In the genomic region with DNA sequence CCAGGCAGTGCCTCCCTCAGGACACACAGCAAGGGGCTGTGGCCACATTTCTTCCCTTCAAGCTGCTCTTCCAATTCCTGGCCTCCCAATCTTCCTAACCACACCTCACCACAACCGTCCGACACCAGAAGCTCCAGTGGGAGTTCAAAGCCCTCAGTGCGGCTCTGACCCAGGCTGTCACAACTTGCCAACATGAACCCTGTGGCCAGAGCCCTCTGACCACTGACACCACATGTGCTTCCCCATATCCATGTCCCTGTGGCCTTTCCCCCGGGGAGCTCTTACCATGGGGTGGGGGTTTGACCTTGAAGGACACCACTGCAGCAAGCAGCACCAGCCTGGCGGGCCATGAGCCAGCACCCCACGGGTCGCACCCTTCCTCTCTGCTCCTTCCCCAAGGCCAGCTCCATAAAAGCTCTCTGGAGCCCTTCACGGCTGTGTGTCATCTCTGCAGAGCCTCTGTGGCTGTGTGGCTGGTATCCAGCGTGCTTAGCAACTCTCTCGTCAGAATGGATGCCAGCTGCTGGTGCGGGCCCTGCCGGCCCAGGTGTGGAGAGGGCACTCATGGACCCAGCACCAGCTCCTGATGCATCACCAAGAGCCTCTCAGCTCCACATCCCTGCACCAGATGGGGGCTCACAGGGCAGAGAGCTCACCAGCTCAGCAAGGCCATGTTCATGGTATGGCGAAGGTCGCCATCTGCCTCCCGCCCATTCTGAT, we compare ENCODE assay signal across 22 cellular contexts.
DNase-seq lines count a peak whose midpoint lies in the region; ATAC-seq lines count a peak whose summit lies in the region.
"Had no signal": no experiment of that assay in that cellular context is flagged by ENCODE, and none has a peak within 500 bp of the region (broad histone marks: within the 10 kb centered on the region; RNA-seq: fewer than 3 reads in every experiment).

No MANE protein-coding gene starts in this region.

- H3K4me3 Mint-ChIP-seq in stimulated activated effector memory CD8-positive, alpha-beta T cell treated with anti-CD3 and anti-CD28 coated beads, Interleukin-12 subunit alpha, Interleukin-12 subunit beta, amount 100 ng/mL, for 72 hours = no peak overlapping the region
- H3K4me3 Mint-ChIP-seq: activated CD8-positive, alpha-beta T cell treated with anti-CD3 and anti-CD28 coated beads for 36 hours; activated naive CD8-positive, alpha-beta T cell treated with anti-CD3 and anti-CD28 coated beads, Interleukin-2, amount 50 U/mL, for 24 hours; activated T-cell treated with anti-CD3 and anti-CD28 coated beads, Interleukin-2, amount 50 U/mL, for 24 hours; dendritic cell treated with granulocyte-macrophage colony-stimulating factor and Interleukin-4, amounts not matched to agents 40 ng/mL and 50 ng/mL, for 4 days; mesothelial cell of epicardium; stimulated activated naive CD8-positive, alpha-beta T cell treated with anti-CD3 and anti-CD28 coated beads, Interleukin-15, amount 100 ng/mL, for 72 hours; T-helper 2 cell treated with Interferon-gamma antibody and Interleukin-4, amounts not matched to agents 5 μg/mL and 100 μg/mL, for 36 hours had no signal

- H3K9me3 Mint-ChIP-seq in stimulated activated effector memory CD8-positive, alpha-beta T cell treated with anti-CD3 and anti-CD28 coated beads, Interleukin-12 subunit alpha, Interleukin-12 subunit beta, amount 100 ng/mL, for 72 hours = no peaks in the 10 kb centered on the region
- H3K9me3 Mint-ChIP-seq: activated CD8-positive, alpha-beta T cell treated with anti-CD3 and anti-CD28 coated beads for 36 hours; activated naive CD8-positive, alpha-beta T cell treated with anti-CD3 and anti-CD28 coated beads, Interleukin-2, amount 50 U/mL, for 24 hours; activated T-cell treated with anti-CD3 and anti-CD28 coated beads, Interleukin-2, amount 50 U/mL, for 24 hours; dendritic cell treated with granulocyte-macrophage colony-stimulating factor and Interleukin-4, amounts not matched to agents 40 ng/mL and 50 ng/mL, for 4 days; mesothelial cell of epicardium; naive thymus-derived CD4-positive, alpha-beta T cell; stimulated activated naive CD8-positive, alpha-beta T cell treated with anti-CD3 and anti-CD28 coated beads, Interleukin-15, amount 100 ng/mL, for 72 hours; T-helper 2 cell treated with Interferon-gamma antibody and Interleukin-4, amounts not matched to agents 5 μg/mL and 100 μg/mL, for 36 hours had no signal

- ATAC-seq in stimulated activated effector memory CD8-positive, alpha-beta T cell treated with anti-CD3 and anti-CD28 coated beads, Interleukin-12 subunit alpha, Interleukin-12 subunit beta, amount 100 ng/mL, for 72 hours = no peak
- ATAC-seq in HG02571 (IDR thresholded peaks at IDR 0.05; ENCODE audit: unreplicated experiment) = no peak
- ATAC-seq: activated CD8-positive, alpha-beta T cell treated with anti-CD3 and anti-CD28 coated beads for 36 hours; activated naive CD8-positive, alpha-beta T cell treated with anti-CD3 and anti-CD28 coated beads, Interleukin-2, amount 50 U/mL, for 24 hours; esophagus mucosa; HCT116; naive thymus-derived CD4-positive, alpha-beta T cell; stimulated activated naive CD8-positive, alpha-beta T cell treated with anti-CD3 and anti-CD28 coated beads, Interleukin-15, amount 100 ng/mL, for 72 hours had no signal

- no peaks in the 10 kb centered on the region for H3K36me3 Mint-ChIP-seq in stimulated activated effector memory CD8-positive, alpha-beta T cell treated with anti-CD3 and anti-CD28 coated beads, Interleukin-12 subunit alpha, Interleukin-12 subunit beta, amount 100 ng/mL, for 72 hours
- H3K36me3 Mint-ChIP-seq: mesothelial cell of epicardium; naive thymus-derived CD4-positive, alpha-beta T cell had no signal

- H3K27ac Mint-ChIP-seq in stimulated activated effector memory CD8-positive, alpha-beta T cell treated with anti-CD3 and anti-CD28 coated beads, Interleukin-12 subunit alpha, Interleukin-12 subunit beta, amount 100 ng/mL, for 72 hours = peak overlapping the region; percentile 60
- H3K27ac Mint-ChIP-seq: activated CD8-positive, alpha-beta T cell treated with anti-CD3 and anti-CD28 coated beads for 36 hours; activated naive CD8-positive, alpha-beta T cell treated with anti-CD3 and anti-CD28 coated beads, Interleukin-2, amount 50 U/mL, for 24 hours; activated T-cell treated with anti-CD3 and anti-CD28 coated beads, Interleukin-2, amount 50 U/mL, for 24 hours; dendritic cell treated with granulocyte-macrophage colony-stimulating factor and Interleukin-4, amounts not matched to agents 40 ng/mL and 50 ng/mL, for 4 days; mesothelial cell of epicardium; naive thymus-derived CD4-positive, alpha-beta T cell; T-helper 2 cell treated with Interferon-gamma antibody and Interleukin-4, amounts not matched to agents 5 μg/mL and 100 μg/mL, for 36 hours had no signal

- DNase-seq in NCI-H2029 treated with DMSO at 0.1 percent for 48 hours (lab: John Stamatoyannopoulos, UW) (peak; percentile 11), NCI-H2029 (lab: John Stamatoyannopoulos, UW) (no peak), NCI-H510A (lab: John Stamatoyannopoulos, UW) (peak; percentile 45), mucosa of gallbladder (ENCODE audit: low spot score) (peak; percentile 4), NCI-H1417 treated with DMSO at 0.1 percent for 48 hours (lab: John Stamatoyannopoulos, UW) (no peak), NCI-H1436 (lab: John Stamatoyannopoulos, UW) (no peak)
- no peak for DNase-seq in stimulated activated effector memory CD8-positive, alpha-beta T cell treated with anti-CD3 and anti-CD28 coated beads, Interleukin-12 subunit alpha, Interleukin-12 subunit beta, amount 100 ng/mL, for 72 hours (ENCODE audit: low spot score in 2 of 2)
- DNase-seq: activated CD4-positive, alpha-beta T cell treated with anti-CD3 and anti-CD28 coated beads for 1 hour; activated CD8-positive, alpha-beta T cell treated with anti-CD3 and anti-CD28 coated beads for 36 hours; activated naive CD8-positive, alpha-beta T cell treated with anti-CD3 and anti-CD28 coated beads, Interleukin-2, amount 50 U/mL, for 24 hours; NCI-H446; NCI-H82; stimulated activated CD4-positive, alpha-beta T cell treated with anti-CD3 and anti-CD28 coated beads, Interleukin-2, amount 100 ng/mL, for 24 hours; stimulated activated naive CD8-positive, alpha-beta T cell treated with anti-CD3 and anti-CD28 coated beads, Interleukin-15, amount 100 ng/mL, for 72 hours had no signal

- peaks cover 5% of the 10 kb centered on the region for H3K4me1 Mint-ChIP-seq in stimulated activated effector memory CD8-positive, alpha-beta T cell treated with anti-CD3 and anti-CD28 coated beads, Interleukin-12 subunit alpha, Interleukin-12 subunit beta, amount 100 ng/mL, for 72 hours
- H3K4me1 Mint-ChIP-seq: activated naive CD8-positive, alpha-beta T cell treated with anti-CD3 and anti-CD28 coated beads, Interleukin-2, amount 50 U/mL, for 24 hours; mesothelial cell of epicardium; stimulated activated naive CD8-positive, alpha-beta T cell treated with anti-CD3 and anti-CD28 coated beads, Interleukin-15, amount 100 ng/mL, for 72 hours had no signal

Comparison
In these comparisons a context has a peak if more than half of its experiments do, and no peak if none do; other contexts are left out.
1. DNase-seq: peak in NCI-H2029 treated with DMSO at 0.1 percent for 48 hours (single experiment), NCI-H510A (single experiment) and mucosa of gallbladder (single experiment); none in NCI-H2029 (single experiment), stimulated activated effector memory CD8-positive, alpha-beta T cell treated with anti-CD3 and anti-CD28 coated beads, Interleukin-12 subunit alpha, Interleukin-12 subunit beta, amount 100 ng/mL, for 72 hours (0 of 2), NCI-H1417 treated with DMSO at 0.1 percent for 48 hours (single experiment) and NCI-H1436 (single experiment).